ENCODE assay signal across 8 cellular contexts in genomic region chr13:114063545-114064515, GRCh38.
A peak's percentile ranks its signal among the peaks of the same experiment; 100 is the strongest.
DNase-seq lines count a peak whose midpoint lies in the region; ATAC-seq and TF ChIP-seq lines count a peak whose summit lies in the region.

No MANE protein-coding gene starts in this region.

- peaks cover 6% of the 10 kb centered on the region for H3K27me3 Mint-ChIP-seq in nephron progenitor cell (ENCODE audit: low read depth, poor library complexity)

- H3K27ac Mint-ChIP-seq in nephron progenitor cell: peak overlapping the region; percentile 54

- peak overlapping the region; percentile 100 for H3K27ac ChIP-seq in RWPE1
- H3K27ac ChIP-seq in epithelial cell of prostate: peak overlapping the region; percentile 78

- peak; percentile 45 for DNase-seq in NK-92 treated with Interleukin-12 subunit alpha and Interleukin-12 subunit beta, amount 100 ng/mL, for 24 hours (lab: John Stamatoyannopoulos, UW)
- no peak for DNase-seq in NK-92 (lab: John Stamatoyannopoulos, UW; ENCODE audit: unreplicated experiment)
- no peak for DNase-seq in RWPE1 (ENCODE audit: low spot score)
- no peak for DNase-seq in epithelial cell of prostate (ENCODE audit: low read depth, low spot score)
- DNase-seq in nephron progenitor cell: no peak
- no peak for DNase-seq in activated gamma-delta T cell (lab: John Stamatoyannopoulos, UW)

- ATAC-seq in GM19351 (IDR thresholded peaks at IDR 0.05; ENCODE audit: unreplicated experiment): no peak
- no peak for ATAC-seq in GM19452 (IDR thresholded peaks at IDR 0.05; ENCODE audit: unreplicated experiment)

- H3K4me1 Mint-ChIP-seq in nephron progenitor cell: peaks cover 60% of the 10 kb centered on the region

- no peaks in the 10 kb centered on the region for H3K9me3 Mint-ChIP-seq in nephron progenitor cell

- H3K36me3 Mint-ChIP-seq in nephron progenitor cell (ENCODE audit: low read depth): peaks cover 5% of the 10 kb centered on the region

- CTCF ChIA-PET in RWPE1 (lab: Yijun Ruan, JAX): interaction anchor here (0.6 kb wide), 1 partner anchor 13 kb away, joined by 3 read pairs; no protein-coding TSS in a partner anchor

- no peak for TF ChIP-seq CTCF in RWPE1 (conservative IDR thresholded peaks at IDR 0.05; ENCODE audit: low read depth)
- no peak for TF ChIP-seq CTCF in nephron progenitor cell (IDR thresholded peaks at IDR 0.05)

- peak overlapping the region; percentile 56 for H3K4me3 Mint-ChIP-seq in nephron progenitor cell

- POLR2A ChIA-PET in RWPE1 (lab: Yijun Ruan, JAX; ENCODE audit: low non-redundant PET): no interaction called here
